In the genomic region with DNA sequence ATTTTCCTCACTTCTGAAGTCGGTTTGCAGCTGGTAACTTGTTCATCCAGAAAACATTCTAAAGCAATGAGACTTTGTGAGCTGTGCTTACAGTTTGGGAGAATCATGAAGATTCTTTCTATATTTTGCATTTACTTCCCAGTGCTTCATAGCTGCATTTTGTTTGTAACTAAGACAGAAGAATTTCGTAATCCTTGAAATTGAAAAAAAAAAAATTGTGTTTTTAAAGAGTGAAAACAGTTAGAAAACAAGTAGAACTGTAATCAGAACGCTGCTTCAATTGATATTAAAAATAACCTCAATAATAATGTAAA, we compare ENCODE assay signal across 15 cellular contexts.
DNase-seq lines count a peak whose midpoint lies in the region; ATAC-seq and TF ChIP-seq lines count a peak whose summit lies in the region.
"Had no signal": no experiment of that assay in that cellular context is flagged by ENCODE, and none has a peak within 500 bp of the region (broad histone marks: within the 10 kb centered on the region; RNA-seq: fewer than 3 reads in every experiment).

No MANE protein-coding gene starts in this region.

- H3K4me3 ChIP-seq in A673 (ENCODE audit: low read depth, low read length, poor library complexity, severe bottlenecking): no peak overlapping the region
- H3K4me3 ChIP-seq in DND-41 (ENCODE audit: low read depth in 1 of 2, low read length in 2 of 2): peak overlapping the region in 1 of 2 experiments; percentile 27; a peak in 1 of 4 replicates
- no peak overlapping the region for H3K4me3 ChIP-seq in mesenchymal stem cell (ENCODE audit: insufficient read depth in 1 of 2, low read depth in 1 of 2, low read length in 2 of 2)
- H3K4me3 ChIP-seq: heart left ventricle, ovary, thyroid gland had no signal

- no peak overlapping the region for H4K91ac ChIP-seq in mesenchymal stem cell (ENCODE audit: low read length)

- DNase-seq in A673 (ENCODE audit: low spot score) (no peak), DND-41 (no peak), T-cell (no peak), mesenchymal stem cell (no peak), Calu3 (no peak), omental fat pad (ENCODE audit: low spot score) (no peak), epidermal melanocyte (ENCODE audit: insufficient read length, low spot score) (no peak)
- DNase-seq in stimulated activated CD4-positive, alpha-beta T cell treated with anti-CD3 and anti-CD28 coated beads, Interleukin-1b, Interleukin-23, amount 100 ng/mL, for 48 hours: no peak
- DNase-seq: activated gamma-delta T cell; heart left ventricle; NCI-H2029; NCI-H524 treated with DMSO at 0.1 percent for 48 hours; ovary; stimulated activated CD4-positive, alpha-beta T cell treated with anti-CD3 and anti-CD28 coated beads, Interleukin-2, amount 100 ng/mL, for 48 hours; thyroid gland had no signal

- no peak overlapping the region for H3K4me3 Mint-ChIP-seq in T-cell
- no peak overlapping the region for H3K4me3 Mint-ChIP-seq in Calu3 (ENCODE audit: low read depth, unreplicated experiment)

- 0 out of 2 replicates have a peak, but pooled peaks have one; percentile 3 for TF ChIP-seq CTCF in A673 (conservative IDR thresholded peaks at IDR 0.05; ENCODE audit: low read depth, low read length)
- no peak for TF ChIP-seq CTCF in DND-41 (IDR thresholded peaks at IDR 0.05; ENCODE audit: borderline replicate concordance, extremely low read depth, low read length, poor library complexity, severe bottlenecking)
- no peak for TF ChIP-seq CTCF in Calu3 (IDR thresholded peaks at IDR 0.05; ENCODE audit: unreplicated experiment)
- TF ChIP-seq CTCF in omental fat pad (IDR thresholded peaks at IDR 0.05): no peak

- CTCF ChIA-PET in A673 (lab: Charles Lee): no interaction called here
- CTCF ChIA-PET in T-cell (lab: Charles Lee): interaction anchor here (0.6 to 1.2 kb wide), 15 partner anchors 9 to 1628 kb away, joined by 3 to 6 read pairs (median 4); no protein-coding TSS in a partner anchor
- CTCF ChIA-PET in Calu3 (lab: Charles Lee): interaction anchor here (0.7 kb wide), 2 partner anchors 348 to 1195 kb away, joined by 3 read pairs; no protein-coding TSS in a partner anchor

- no peak overlapping the region for H2BK15ac ChIP-seq in mesenchymal stem cell (ENCODE audit: low read depth, poor library complexity, severe bottlenecking)

- H2BK5ac ChIP-seq in mesenchymal stem cell (ENCODE audit: low read depth, low read length, poor library complexity, severe bottlenecking): no peak overlapping the region

- H3K4me1 ChIP-seq in A673 (ENCODE audit: insufficient read depth, low read length, poor library complexity, severe bottlenecking) (no peaks in the 10 kb centered on the region), DND-41 (ENCODE audit: insufficient read depth, low read length) (peaks cover 73% of the 10 kb centered on the region), mesenchymal stem cell (ENCODE audit: control insufficient read depth, insufficient read depth, low read depth, low read length) (no peaks in the 10 kb centered on the region)
- H3K4me1 ChIP-seq: heart left ventricle, thyroid gland had no signal

- peak overlapping the region; percentile 57 for H3K9ac ChIP-seq in DND-41 (ENCODE audit: low read depth, low read length)
- peak overlapping the region; percentile 26 for H3K9ac ChIP-seq in mesenchymal stem cell (ENCODE audit: low read length)

- H3K79me1 ChIP-seq in mesenchymal stem cell (replicated peaks; ENCODE audit: low read length, poor library complexity, severe bottlenecking): no peaks in the 10 kb centered on the region

- BruUV-seq in A673 (replicated peaks; lab: Mats Ljungman, UMichigan) (no TSS peak), Calu3 (replicated peaks; lab: Mats Ljungman, UMichigan) (no TSS peak)

- no peaks in the 10 kb centered on the region for H3K27me3 Mint-ChIP-seq in T-cell
- H3K27me3 Mint-ChIP-seq in Calu3 (ENCODE audit: unreplicated experiment): no peaks in the 10 kb centered on the region

- no peaks in the 10 kb centered on the region for H3K9me3 ChIP-seq in A673 (ENCODE audit: low read depth, low read length, poor library complexity, severe bottlenecking)
- no peaks in the 10 kb centered on the region for H3K9me3 ChIP-seq in DND-41 (ENCODE audit: insufficient read depth, low read length, severe bottlenecking)
- no peaks in the 10 kb centered on the region for H3K9me3 ChIP-seq in mesenchymal stem cell (ENCODE audit: control insufficient read depth, low read length)
- H3K9me3 ChIP-seq: heart left ventricle, ovary, thyroid gland had no signal

- no peaks in the 10 kb centered on the region for H3K36me3 ChIP-seq in A673 (ENCODE audit: insufficient read depth, low read length, poor library complexity, severe bottlenecking)
- H3K36me3 ChIP-seq in DND-41 (ENCODE audit: insufficient read depth, low read length): peaks cover 65% of the 10 kb centered on the region
- peaks cover 0 to 33% of the 10 kb centered on the region in 2 experiments for H3K36me3 ChIP-seq in mesenchymal stem cell (ENCODE audit: control insufficient read depth in 1 of 2, insufficient read depth in 2 of 2, low read depth in 1 of 2, low read length in 2 of 2)
- H3K36me3 ChIP-seq: heart left ventricle, ovary, thyroid gland had no signal

- H3K27me3 ChIP-seq in A673 (replicated peaks; ENCODE audit: insufficient read depth, low read depth, low read length, poor library complexity) (no peaks in the 10 kb centered on the region), DND-41 (ENCODE audit: insufficient read depth, low read length, poor library complexity) (no peaks in the 10 kb centered on the region), mesenchymal stem cell (ENCODE audit: control insufficient read depth in 1 of 2, insufficient read depth in 1 of 2, low read length in 2 of 2) (no peaks in the 10 kb centered on the region)
- H3K27me3 ChIP-seq: heart left ventricle, ovary, thyroid gland had no signal

- no peaks in the 10 kb centered on the region for H3K79me2 ChIP-seq in DND-41 (ENCODE audit: insufficient read depth, low read length)

- H3K27ac ChIP-seq in A673 (ENCODE audit: low read depth, low read length, poor library complexity, severe bottlenecking) (no peak overlapping the region), DND-41 (ENCODE audit: low read length) (peak overlapping the region; percentile 95), mesenchymal stem cell (ENCODE audit: low read length, poor library complexity, severe bottlenecking) (no peak overlapping the region)
- H3K27ac ChIP-seq: heart left ventricle, ovary, thyroid gland had no signal

- no peak overlapping the region for H2AFZ ChIP-seq in DND-41 (ENCODE audit: low read depth, low read length)
- no peak overlapping the region for H2AFZ ChIP-seq in mesenchymal stem cell (ENCODE audit: low read depth, low read length)

- no peak overlapping the region for H4K8ac ChIP-seq in mesenchymal stem cell (ENCODE audit: low read length)

- no peak overlapping the region for H2BK120ac ChIP-seq in mesenchymal stem cell (ENCODE audit: low read depth, low read length)

- H3K4me1 Mint-ChIP-seq in T-cell (peaks cover 13 to 23% (median 17%) of the 10 kb centered on the region in 3 donors), Calu3 (ENCODE audit: low read depth, unreplicated experiment) (no peaks in the 10 kb centered on the region)

- H2AK5ac ChIP-seq in mesenchymal stem cell (ENCODE audit: low read length, severe bottlenecking): no peak overlapping the region

- H3K4me2 ChIP-seq in DND-41 (ENCODE audit: insufficient read depth, low read length) (peak overlapping the region; percentile 54; the same call in 1 of the 2 replicates), mesenchymal stem cell (ENCODE audit: low read length, poor library complexity, severe bottlenecking) (no peak overlapping the region)

- H3K23ac ChIP-seq in mesenchymal stem cell (ENCODE audit: low read length in 2 of 2): no peak overlapping the region

- intact Hi-C loops in A673 (cut with micrococcal nuclease; ENCODE audit: unreplicated experiment): no loop called here
- intact Hi-C loops in Calu3 (cut with micrococcal nuclease; ENCODE audit: unreplicated experiment): loop anchor here (1.0 to 5.0 kb wide), 2 partner anchors 1196 to 1996 kb away; no protein-coding TSS in a partner anchor

- no peak overlapping the region for H3K18ac ChIP-seq in mesenchymal stem cell (ENCODE audit: low read depth in 1 of 2, low read length in 2 of 2)

- H3K27ac Mint-ChIP-seq in T-cell: peak overlapping the region; percentile 76 to 84
- no peak overlapping the region for H3K27ac Mint-ChIP-seq in Calu3 (ENCODE audit: unreplicated experiment)

- H3K36me3 Mint-ChIP-seq in T-cell (no peaks in the 10 kb centered on the region), Calu3 (ENCODE audit: insufficient read depth, unreplicated experiment) (no peaks in the 10 kb centered on the region)

- no peak overlapping the region for H3K4ac ChIP-seq in mesenchymal stem cell (ENCODE audit: low read depth in 1 of 2, low read length in 2 of 2)

- POLR2A ChIA-PET in A673 (lab: Charles Lee; ENCODE audit: low non-redundant PET) (no interaction called here), T-cell (lab: Charles Lee) (interaction anchor here in 1 of 2 donors (0.6 kb wide), 1 partner anchor 776 kb away, joined by 3 read pairs; no protein-coding TSS in a partner anchor)

- ATAC-seq in DND-41 (ENCODE audit: insufficient read depth, low read depth) (no peak), T-cell (replicated peaks in 1 of 4) (peak in 1 of 4 experiments; percentile 14), omental fat pad (ENCODE audit: low FRiP score) (no peak)
- ATAC-seq: heart left ventricle had no signal

- 58% methylated on average over 2 of the region's 3 CpGs for WGBS in mesenchymal stem cell

- no peak overlapping the region for H3K14ac ChIP-seq in mesenchymal stem cell (ENCODE audit: low read length in 2 of 2)

- H3K9me3 Mint-ChIP-seq in T-cell (no peaks in the 10 kb centered on the region), Calu3 (ENCODE audit: low read depth, unreplicated experiment) (no peaks in the 10 kb centered on the region)

- H2BK12ac ChIP-seq in mesenchymal stem cell (ENCODE audit: low read length in 2 of 2): no peak overlapping the region

- H4K20me1 ChIP-seq in DND-41 (ENCODE audit: insufficient read depth, low read length): no peaks in the 10 kb centered on the region
